11 cellular contexts compared by ENCODE assay signal in the genomic region with DNA sequence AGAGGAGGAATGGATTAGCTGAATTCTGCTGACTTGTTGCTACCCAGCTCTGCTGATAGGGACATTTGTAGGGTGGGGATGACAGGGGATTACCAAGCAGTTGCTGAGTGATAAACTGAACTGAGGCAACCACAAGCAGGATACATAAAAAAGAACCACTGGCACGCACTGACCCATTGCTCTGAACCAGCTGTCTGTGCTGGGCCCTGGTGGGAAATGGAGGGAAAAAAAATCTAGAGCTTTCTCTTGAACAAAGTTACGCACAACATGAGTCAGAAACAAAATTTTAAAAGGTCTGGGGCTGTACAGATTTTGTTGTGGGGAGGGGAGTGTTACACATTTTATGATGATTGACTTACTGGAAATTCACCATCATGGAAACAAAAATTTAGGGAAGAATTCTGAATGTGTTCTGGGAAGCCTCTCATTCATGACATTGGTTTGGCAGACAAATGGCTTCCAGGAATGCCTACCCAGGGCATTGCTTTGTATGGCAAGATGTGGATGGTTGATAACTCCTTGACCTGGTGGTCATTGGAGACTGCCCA. TPM values are rescaled to one million over a fixed set of nuclear protein-coding genes. Genes with fewer than 3 reads are reported as not detected.
A peak's percentile ranks its signal among the peaks of the same experiment; 100 is the strongest.
DNase-seq lines count a peak whose midpoint lies in the region; ATAC-seq, FAIRE-seq and TF ChIP-seq lines count a peak whose summit lies in the region.
"Had no signal": no experiment of that assay in that cellular context is flagged by ENCODE, and none has a peak within 500 bp of the region (broad histone marks: within the 10 kb centered on the region; RNA-seq: fewer than 3 reads in every experiment).

No MANE protein-coding gene starts in this region.

- H3K27me3 ChIP-seq in left lung = no peaks in the 10 kb centered on the region

- FAIRE-seq in HTR-8/SVneo (lab: Jason Lieb, UNC) = no peak
- FAIRE-seq: A204.1 had no signal

- DNase-seq in NOMO-1 treated with DMSO at 0.1 percent for 48 hours (lab: John Stamatoyannopoulos, UW; ENCODE audit: unreplicated experiment) (peak; percentile 30), NOMO-1 (lab: John Stamatoyannopoulos, UW; ENCODE audit: unreplicated experiment in 2 of 2) (no peak), T1000 (lab: John Stamatoyannopoulos, UW) (peak; percentile 47), left lung (no peak), substantia nigra (lab: John Stamatoyannopoulos, UW) (no peak), HTR-8/SVneo (ENCODE audit: insufficient read length, low spot score) (no peak), NCI-H1930 (lab: John Stamatoyannopoulos, UW) (no peak)

- TF ChIP-seq CTCF in left lung (IDR thresholded peaks at IDR 0.05) = no peak

- H3K27ac ChIP-seq in left lung (peak overlapping the region; percentile 34 to 44), substantia nigra (ENCODE audit: low read depth, low read length, poor library complexity, severe bottlenecking) (no peak overlapping the region)
- H3K27ac ChIP-seq: parathyroid adenoma, VCaP had no signal

- H3K4me3 ChIP-seq in left lung = no peak overlapping the region

- no peaks in the 10 kb centered on the region for H3K36me3 ChIP-seq in left lung

- ATAC-seq in HG02938 (IDR thresholded peaks at IDR 0.05; ENCODE audit: unreplicated experiment) (peak; percentile 91), left lung (peak; percentile 35)

- no peaks in the 10 kb centered on the region for H3K9me3 ChIP-seq in left lung

- intact Hi-C loops in left lung (cut with DNase I) = no loop called here

- peaks cover 24 to 72% of the 10 kb centered on the region in 2 donors for H3K4me1 ChIP-seq in left lung

RNA-seq across cellular contexts. Expression of a gene that starts 37.7 kb away (rescaled TPM):
- 10 to 100 TPM; 50.0 to 53.9 TPM for total RNA-seq in left lung

Comparison
In these comparisons a context has a peak if more than half of its experiments do, and no peak if none do; other contexts are left out.
1. DNase-seq: peak in NOMO-1 treated with DMSO at 0.1 percent for 48 hours (single experiment) and T1000 (single experiment); none in NOMO-1 (0 of 2), left lung (0 of 2), substantia nigra (0 of 49), HTR-8/SVneo (single experiment) and NCI-H1930 (0 of 2).